Comparison of ENCODE assay signal across 29 cellular contexts in the genomic region with DNA sequence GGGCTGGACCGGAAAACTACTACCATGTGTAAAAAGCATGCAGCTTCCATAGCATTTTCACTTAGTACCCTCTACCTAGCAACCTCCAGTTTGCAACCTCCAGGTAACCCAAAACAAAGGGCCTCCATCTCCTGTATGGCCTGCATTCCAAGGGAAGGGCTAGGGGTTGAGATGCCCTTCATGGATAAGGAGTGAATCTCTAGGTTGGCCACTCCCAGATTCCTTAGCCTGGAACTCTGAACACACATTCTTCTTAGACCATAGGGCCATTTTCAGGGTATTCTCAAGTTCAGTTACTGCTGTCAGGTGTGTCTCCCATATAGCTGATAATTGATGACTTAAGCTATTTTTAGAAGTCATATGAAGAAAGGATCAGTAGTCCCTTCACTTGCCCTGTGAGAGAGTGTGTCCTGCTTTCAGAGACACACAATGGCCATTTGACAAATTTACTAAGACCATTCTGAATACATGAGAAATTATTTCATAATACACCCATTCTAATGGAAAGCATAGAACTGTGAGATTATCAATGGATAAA. TPM values are rescaled to one million over a fixed set of nuclear protein-coding genes. Genes with fewer than 3 reads are reported as not detected.
"Had no signal": no experiment of that assay in that cellular context is flagged by ENCODE, and none has a peak within 500 bp of the region (broad histone marks: within the 10 kb centered on the region; RNA-seq: fewer than 3 reads in every experiment).

No MANE protein-coding gene starts in this region.

- H3K36me3 ChIP-seq: neural progenitor cell, ovary, stomach, thoracic aorta, thyroid gland, tibial nerve, upper lobe of left lung, vagina had no signal

- H3K9ac ChIP-seq: neural progenitor cell, parathyroid adenoma had no signal

- H3K27ac ChIP-seq: neural progenitor cell, ovary, parathyroid adenoma, psoas muscle, stomach, thoracic aorta, thyroid gland, tibial nerve, upper lobe of left lung, vagina had no signal

- H3K27me3 ChIP-seq: neural progenitor cell, ovary, stomach, thyroid gland, tibial nerve, upper lobe of left lung, vagina had no signal

- H2AFZ ChIP-seq: neural progenitor cell, parathyroid adenoma had no signal

- ATAC-seq: natural killer cell; psoas muscle; right cardiac atrium; sciatic nerve; stimulated activated effector memory CD8-positive, alpha-beta T cell treated with anti-CD3 and anti-CD28 coated beads, Interleukin-12 subunit alpha, Interleukin-12 subunit beta, amount 100 ng/mL, for 72 hours; stimulated activated naive B cell treated with anti-CD40 and anti-IgM and Interleukin-4, amounts not matched to agents 10 μg/mL and 1 μg/mL and 100 μg/mL, for 72 hours had no signal

- H3K4me1 ChIP-seq: neural progenitor cell, parathyroid adenoma, psoas muscle, stomach, thyroid gland, tibial nerve, upper lobe of left lung, vagina had no signal

- DNase-seq: natural killer cell; occipital lobe; ovary; posterior cingulate gyrus; psoas muscle; right cardiac atrium; small intestine; stimulated activated CD4-positive, alpha-beta T cell treated with anti-CD3 and anti-CD28 coated beads, Interleukin-15, amount 100 ng/mL, for 24 hours; stimulated activated CD4-positive, alpha-beta T cell treated with anti-CD3 and anti-CD28 coated beads, Interleukin-2, amount 100 ng/mL, for 24 hours; stimulated activated CD4-positive, alpha-beta T cell treated with anti-CD3 and anti-CD28 coated beads, Interleukin-2, amount 100 ng/mL, for 48 hours; stimulated activated CD4-positive, alpha-beta T cell treated with anti-CD3 and anti-CD28 coated beads, Interleukin-4, amount 100 ng/mL, for 24 hours; stimulated activated naive B cell treated with anti-CD40 and anti-IgM and Interleukin-4, amounts not matched to agents 10 μg/mL and 1 μg/mL and 100 μg/mL, for 72 hours; stimulated activated naive CD4-positive, alpha-beta T cell treated with Interleukin-2 at 50 U/mL for 16 hours; stomach; thyroid gland; upper lobe of left lung had no signal

- H3K4me2 ChIP-seq: neural progenitor cell had no signal

- H3K4me3 ChIP-seq: neural progenitor cell, ovary, psoas muscle, stomach, thoracic aorta, thyroid gland, tibial nerve, upper lobe of left lung, vagina had no signal

- H3K79me2 ChIP-seq: parathyroid adenoma had no signal

- FAIRE-seq: small intestine, urothelium cell line had no signal

- H3K9me3 ChIP-seq: ovary, psoas muscle, stomach, thoracic aorta, thyroid gland, tibial nerve, upper lobe of left lung, vagina had no signal

RNA-seq across cellular contexts. Expression of gene HSPB3, which starts 22.5 kb away (rescaled TPM):
- total RNA-seq: natural killer cell, osteoblast, progenitor cell of endocrine pancreas, renal cortical epithelial cell, sciatic nerve, subcutaneous adipose tissue, thyroid gland, vagina had no signal
- polyA plus RNA-seq: neural cell had no signal
